In genomic region chr11:74398244-74399159, GRCh38 we compare ENCODE assay signal across 8 cellular contexts. TPM values are rescaled to one million over a fixed set of nuclear protein-coding genes. Genes with fewer than 3 reads are reported as not detected.
A peak's percentile ranks its signal among the peaks of the same experiment; 100 is the strongest.
DNase-seq lines count a peak whose midpoint lies in the region; ATAC-seq, FAIRE-seq and TF ChIP-seq lines count a peak whose summit lies in the region.

Gene PGM2L1 (minus strand): TSS chr11:74398433. CDS start chr11:74398161, 272 bp downstream.

- H2AFZ ChIP-seq in parathyroid adenoma: peak within 1 kb of the TSS; percentile 91

- TF ChIP-seq CTCF in parathyroid adenoma (IDR thresholded peaks at IDR 0.05): no peak
- TF ChIP-seq CTCF in tibial nerve (IDR thresholded peaks at IDR 0.05): peak in 2 of 5 experiments; percentile 11 to 38

- H3K79me2 ChIP-seq in parathyroid adenoma: no peaks in the 10 kb centered on the region

- intact Hi-C loops in cardiac septum (cut with DNase I): loop anchor here (10.0 kb wide), 1 partner anchor 74 kb away; no protein-coding TSS in a partner anchor

- H3K27me3 ChIP-seq in adipocyte (replicated peaks; ENCODE audit: control insufficient read depth, insufficient read depth, low read length) (no peaks in the 10 kb centered on the region), parathyroid adenoma (ENCODE audit: control insufficient read depth, insufficient read depth, low read length) (no peaks in the 10 kb centered on the region), tibial nerve (no peaks in the 10 kb centered on the region)

- H3K9ac ChIP-seq in adipocyte (ENCODE audit: low read length) (peak within 1 kb of the TSS; percentile 87), parathyroid adenoma (peak within 1 kb of the TSS; percentile 3)

- H3K4me3 ChIP-seq in adipocyte (ENCODE audit: low read length): peak within 1 kb of the TSS; percentile 84
- peak within 1 kb of the TSS; percentile 88 for H3K4me3 ChIP-seq in parathyroid adenoma (ENCODE audit: low read depth, low read length)
- peak within 1 kb of the TSS; percentile 66 to 77 (median 73) for H3K4me3 ChIP-seq in tibial nerve

- ATAC-seq in HG02798 (IDR thresholded peaks at IDR 0.05; ENCODE audit: poor library complexity, unreplicated experiment): peak; percentile 96

- H3K9me3 ChIP-seq in adipocyte (ENCODE audit: control insufficient read depth, low read length) (no peaks in the 10 kb centered on the region), parathyroid adenoma (ENCODE audit: control insufficient read depth, low read length) (no peaks in the 10 kb centered on the region), tibial nerve (no peaks in the 10 kb centered on the region)

- H3K4me1 ChIP-seq in adipocyte (ENCODE audit: control insufficient read depth, insufficient read depth, low read length) (peaks cover 5% of the 10 kb centered on the region), parathyroid adenoma (no peaks in the 10 kb centered on the region), tibial nerve (peaks cover 0 to 18% (median 2%) of the 10 kb centered on the region in 4 donors)

- H3K27ac ChIP-seq in parathyroid adenoma (peak within 1 kb of the TSS; percentile 84), tibial nerve (peak within 1 kb of the TSS; percentile 82 to 96 (median 89))

- no peak for TF ChIP-seq POLR2A in GM12891 (IDR thresholded peaks at IDR 0.05; ENCODE audit: low read depth, low read length)
- peak; percentile 20 to 71 for TF ChIP-seq POLR2A in tibial nerve (IDR thresholded peaks at IDR 0.05)

- peak within 1 kb of the TSS; percentile 77 for H3K4me2 ChIP-seq in parathyroid adenoma (ENCODE audit: low read length)

- peak; percentile 72 to 90 for TF ChIP-seq EP300 in tibial nerve (IDR thresholded peaks at IDR 0.05)

- peak; percentile 87 for DNase-seq in GM12891 (ENCODE audit: insufficient read length, low spot score)
- peak; percentile 96 for DNase-seq in NCI-H1417 treated with DMSO at 0.1 percent for 48 hours (lab: John Stamatoyannopoulos, UW)
- peak; percentile 88 to 98 for DNase-seq in SW 1271 (lab: John Stamatoyannopoulos, UW)
- DNase-seq in adipocyte (ENCODE audit: low read depth): peak; percentile 97
- DNase-seq in cardiac septum (ENCODE audit: low spot score): peak; percentile 96
- peak; percentile 84 to 95 for DNase-seq in tibial nerve (ENCODE audit: low spot score in 2 of 2)

- 0 to 1% methylated on average over 45 to 49 of the region's 71 CpGs for WGBS in tibial nerve, 2 donors

- H3K36me3 ChIP-seq in adipocyte (ENCODE audit: control insufficient read depth, insufficient read depth, low read length, severe bottlenecking) (no peaks in the 10 kb centered on the region), parathyroid adenoma (ENCODE audit: control insufficient read depth, insufficient read depth, low read length) (no peaks in the 10 kb centered on the region), tibial nerve (no peaks in the 10 kb centered on the region)

- FAIRE-seq in GM12891 (lab: Jason Lieb, UNC): peak; percentile 98

TF ChIP-seq in GM12891, 5 proteins besides CTCF, POLR2A, EP300 and RAD21:
- TF ChIP-seq TAF1 (IDR thresholded peaks at IDR 0.05; ENCODE audit: low read depth, low read length) (no peak), SPI1 (IDR thresholded peaks at IDR 0.05; ENCODE audit: low read depth, low read length) (peak; percentile 40; the same call in 1 of the 2 replicates)

RNA-seq across cellular contexts. Expression of gene PGM2L1, which starts in this region (rescaled TPM):
- 0.04 TPM for polyA plus RNA-seq in GM12891 (2012; ENCODE audit: low read depth, missing spikeins)
- total RNA-seq in cardiac septum (1.8 TPM), tibial nerve (1 to 10 TPM; 2.4 to 9.3 (median 6.2) TPM)

Comparison
In these comparisons a context has a peak if more than half of its experiments do, and no peak if none do; other contexts are left out.
1. Peak in every context shown above with its lines: DNase-seq, ATAC-seq, H3K4me3 ChIP-seq and H3K27ac ChIP-seq.